In the genomic region with DNA sequence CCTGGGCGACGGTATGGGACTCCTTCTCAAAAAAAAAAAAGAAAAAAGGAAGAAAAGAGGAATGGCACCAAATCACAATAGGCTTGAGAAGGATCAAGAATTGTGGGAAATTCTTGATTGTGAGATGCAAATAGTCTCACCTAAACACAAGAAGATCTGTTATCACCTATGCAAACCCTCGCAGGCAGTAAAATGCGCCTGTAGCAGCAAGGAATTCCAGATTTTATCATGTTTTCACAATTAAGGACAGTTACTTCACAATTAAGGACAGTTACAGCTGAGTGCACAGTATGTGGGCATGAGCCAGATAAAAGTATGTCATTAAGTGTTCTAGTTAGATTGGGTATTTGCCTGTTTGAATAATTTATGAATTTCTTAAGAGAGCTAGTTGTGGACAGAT, we compare ENCODE assay signal across 8 cellular contexts.
"Had no signal": no experiment of that assay in that cellular context is flagged by ENCODE, and none has a peak within 500 bp of the region (broad histone marks: within the 10 kb centered on the region; RNA-seq: fewer than 3 reads in every experiment).

No MANE protein-coding gene starts in this region.

- ATAC-seq: GM23338, HCT116 had no signal

- H3K9me3 Mint-ChIP-seq: GM23338, H9 had no signal

- DNase-seq: GM23248, GOT3, H7, H9, HCEC 1CT had no signal

- H3K4me1 ChIP-seq: HAP-1 had no signal

- H3K4me3 Mint-ChIP-seq: GM23338, H9 had no signal

- H3K36me3 ChIP-seq: HAP-1 had no signal

- H3K9ac ChIP-seq: GM23248 had no signal

- H3K27ac Mint-ChIP-seq: GM23338, H9 had no signal

- H3K27ac ChIP-seq: GM23248 had no signal

- H3K4me3 ChIP-seq: GM23248, GM23338, HAP-1 had no signal

- H3K4me2 ChIP-seq: GM23338 had no signal
